Comparison of ENCODE assay signal across 1 cellular context in genomic region chr11:93570759-93571413, GRCh38.
TF ChIP-seq lines count a peak whose summit lies in the region.

No MANE protein-coding gene starts in this region.

TF ChIP-seq in HepG2, 621 proteins besides CTCF, POLR2A, EP300 and RAD21 (continued from another document and continues in another):
- TF ChIP-seq ZBTB49 (CRISPR knock-in tag; IDR thresholded peaks at IDR 0.05; ENCODE audit: borderline replicate concordance) (no peak), MBNL3 (CRISPR knock-in tag; conservative IDR thresholded peaks at IDR 0.05) (no peak), ZNF317 (CRISPR knock-in tag; IDR thresholded peaks at IDR 0.05) (0 out of 2 replicates have a peak, but pooled peaks have one; percentile 62), ATF1 (CRISPR knock-in tag; IDR thresholded peaks at IDR 0.05) (peak; percentile 76), CBX5 (CRISPR knock-in tag; IDR thresholded peaks at IDR 0.05; ENCODE audit: borderline replicate concordance) (peak; percentile 64; the same call in 1 of the 2 replicates), FUBP1 (CRISPR knock-in tag; IDR thresholded peaks at IDR 0.05; ENCODE audit: borderline replicate concordance) (no peak), KDM4B (CRISPR knock-in tag; IDR thresholded peaks at IDR 0.05) (no peak), SALL2 (CRISPR knock-in tag; IDR thresholded peaks at IDR 0.05) (no peak), ZNF30 (CRISPR knock-in tag; IDR thresholded peaks at IDR 0.05) (no peak), ELF3 (CRISPR knock-in tag; IDR thresholded peaks at IDR 0.05) (peak; percentile 64), MIER2 (CRISPR knock-in tag; IDR thresholded peaks at IDR 0.05) (peak; percentile 53; the same call in 1 of the 2 replicates), TRIM24 (CRISPR knock-in tag; IDR thresholded peaks at IDR 0.05) (no peak), YEATS2 (CRISPR knock-in tag; IDR thresholded peaks at IDR 0.05; ENCODE audit: borderline replicate concordance) (peak; percentile 63; the same call in 1 of the 2 replicates), FOXK1 (CRISPR knock-in tag; IDR thresholded peaks at IDR 0.05; ENCODE audit: borderline replicate concordance, low read depth) (peak; percentile 74; the same call in 1 of the 2 replicates), PAF1 (CRISPR knock-in tag; IDR thresholded peaks at IDR 0.05) (no peak), ZNF121 (CRISPR knock-in tag; IDR thresholded peaks at IDR 0.05) (no peak), PHF21A (CRISPR knock-in tag; IDR thresholded peaks at IDR 0.05) (peak; percentile 71), FLYWCH1 (CRISPR knock-in tag; IDR thresholded peaks at IDR 0.05) (no peak), SAFB2 (CRISPR knock-in tag; IDR thresholded peaks at IDR 0.05; ENCODE audit: borderline replicate concordance, low read depth) (no peak), DNMT1 (CRISPR knock-in tag; IDR thresholded peaks at IDR 0.05) (no peak), HOMEZ (CRISPR knock-in tag; IDR thresholded peaks at IDR 0.05; ENCODE audit: low read depth) (peak; percentile 90), JUND (CRISPR knock-in tag; IDR thresholded peaks at IDR 0.05) (peak; percentile 79; the same call in 1 of the 2 replicates), USF2 (IDR thresholded peaks at IDR 0.05; ENCODE audit: low read depth, low read length) (no peak), USF2 (CRISPR knock-in tag; IDR thresholded peaks at IDR 0.05; ENCODE audit: borderline replicate concordance) (no peak), SOX13 (IDR thresholded peaks at IDR 0.05) (no peak), SOX13 (CRISPR knock-in tag; conservative IDR thresholded peaks at IDR 0.05 in 1 of 2, IDR thresholded peaks at IDR 0.05 in 1 of 2) (peak in 1 of 2 experiments; percentile 67; a peak in 2 of 4 replicates), ZNF441 (CRISPR knock-in tag; IDR thresholded peaks at IDR 0.05; ENCODE audit: borderline replicate concordance) (0 out of 2 replicates have a peak, but pooled peaks have one; percentile 50), ZNF138 (CRISPR knock-in tag; IDR thresholded peaks at IDR 0.05; ENCODE audit: low read depth) (no peak), GATAD2A (CRISPR knock-in tag; IDR thresholded peaks at IDR 0.05) (peak; percentile 95), HNRNPH1 (optimal IDR thresholded peaks at IDR 0.05; ENCODE audit: low read depth, low read length) (no peak), ZNF496 (CRISPR knock-in tag; IDR thresholded peaks at IDR 0.05; ENCODE audit: insufficient replicate concordance) (no peak), AFF4 (CRISPR knock-in tag; IDR thresholded peaks at IDR 0.05) (no peak), RBM22 (optimal IDR thresholded peaks at IDR 0.05; ENCODE audit: low read length) (no peak), ZNF530 (CRISPR knock-in tag; IDR thresholded peaks at IDR 0.05; ENCODE audit: low read depth) (no peak), ZNF124 (CRISPR knock-in tag; IDR thresholded peaks at IDR 0.05) (0 out of 2 replicates have a peak, but pooled peaks have one; percentile 36)
- TF ChIP-seq, protein P1, sequence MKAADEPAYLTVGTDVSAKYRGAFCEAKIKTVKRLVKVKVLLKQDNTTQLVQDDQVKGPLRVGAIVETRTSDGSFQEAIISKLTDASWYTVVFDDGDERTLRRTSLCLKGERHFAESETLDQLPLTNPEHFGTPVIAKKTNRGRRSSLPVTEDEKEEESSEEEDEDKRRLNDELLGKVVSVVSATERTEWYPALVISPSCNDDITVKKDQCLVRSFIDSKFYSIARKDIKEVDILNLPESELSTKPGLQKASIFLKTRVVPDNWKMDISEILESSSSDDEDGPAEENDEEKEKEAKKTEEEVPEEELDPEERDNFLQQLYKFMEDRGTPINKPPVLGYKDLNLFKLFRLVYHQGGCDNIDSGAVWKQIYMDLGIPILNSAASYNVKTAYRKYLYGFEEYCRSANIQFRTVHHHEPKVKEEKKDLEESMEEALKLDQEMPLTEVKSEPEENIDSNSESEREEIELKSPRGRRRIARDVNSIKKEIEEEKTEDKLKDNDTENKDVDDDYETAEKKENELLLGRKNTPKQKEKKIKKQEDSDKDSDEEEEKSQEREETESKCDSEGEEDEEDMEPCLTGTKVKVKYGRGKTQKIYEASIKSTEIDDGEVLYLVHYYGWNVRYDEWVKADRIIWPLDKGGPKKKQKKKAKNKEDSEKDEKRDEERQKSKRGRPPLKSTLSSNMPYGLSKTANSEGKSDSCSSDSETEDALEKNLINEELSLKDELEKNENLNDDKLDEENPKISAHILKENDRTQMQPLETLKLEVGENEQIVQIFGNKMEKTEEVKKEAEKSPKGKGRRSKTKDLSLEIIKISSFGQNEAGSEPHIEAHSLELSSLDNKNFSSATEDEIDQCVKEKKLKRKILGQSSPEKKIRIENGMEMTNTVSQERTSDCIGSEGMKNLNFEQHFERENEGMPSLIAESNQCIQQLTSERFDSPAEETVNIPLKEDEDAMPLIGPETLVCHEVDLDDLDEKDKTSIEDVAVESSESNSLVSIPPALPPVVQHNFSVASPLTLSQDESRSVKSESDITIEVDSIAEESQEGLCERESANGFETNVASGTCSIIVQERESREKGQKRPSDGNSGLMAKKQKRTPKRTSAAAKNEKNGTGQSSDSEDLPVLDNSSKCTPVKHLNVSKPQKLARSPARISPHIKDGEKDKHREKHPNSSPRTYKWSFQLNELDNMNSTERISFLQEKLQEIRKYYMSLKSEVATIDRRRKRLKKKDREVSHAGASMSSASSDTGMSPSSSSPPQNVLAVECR (CRISPR knock-in tag; IDR thresholded peaks at IDR 0.05; ENCODE audit: borderline replicate concordance), result no peak; the same call in 1 of the 2 replicates
- TF ChIP-seq, protein P2, sequence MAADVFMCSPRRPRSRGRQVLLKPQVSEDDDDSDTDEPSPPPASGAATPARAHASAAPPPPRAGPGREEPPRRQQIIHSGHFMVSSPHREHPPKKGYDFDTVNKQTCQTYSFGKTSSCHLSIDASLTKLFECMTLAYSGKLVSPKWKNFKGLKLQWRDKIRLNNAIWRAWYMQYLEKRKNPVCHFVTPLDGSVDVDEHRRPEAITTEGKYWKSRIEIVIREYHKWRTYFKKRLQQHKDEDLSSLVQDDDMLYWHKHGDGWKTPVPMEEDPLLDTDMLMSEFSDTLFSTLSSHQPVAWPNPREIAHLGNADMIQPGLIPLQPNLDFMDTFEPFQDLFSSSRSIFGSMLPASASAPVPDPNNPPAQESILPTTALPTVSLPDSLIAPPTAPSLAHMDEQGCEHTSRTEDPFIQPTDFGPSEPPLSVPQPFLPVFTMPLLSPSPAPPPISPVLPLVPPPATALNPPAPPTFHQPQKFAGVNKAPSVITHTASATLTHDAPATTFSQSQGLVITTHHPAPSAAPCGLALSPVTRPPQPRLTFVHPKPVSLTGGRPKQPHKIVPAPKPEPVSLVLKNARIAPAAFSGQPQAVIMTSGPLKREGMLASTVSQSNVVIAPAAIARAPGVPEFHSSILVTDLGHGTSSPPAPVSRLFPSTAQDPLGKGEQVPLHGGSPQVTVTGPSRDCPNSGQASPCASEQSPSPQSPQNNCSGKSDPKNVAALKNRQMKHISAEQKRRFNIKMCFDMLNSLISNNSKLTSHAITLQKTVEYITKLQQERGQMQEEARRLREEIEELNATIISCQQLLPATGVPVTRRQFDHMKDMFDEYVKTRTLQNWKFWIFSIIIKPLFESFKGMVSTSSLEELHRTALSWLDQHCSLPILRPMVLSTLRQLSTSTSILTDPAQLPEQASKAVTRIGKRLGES (CRISPR knock-in tag; IDR thresholded peaks at IDR 0.05; ENCODE audit: borderline replicate concordance), result no peak
- TF ChIP-seq, protein P3, sequence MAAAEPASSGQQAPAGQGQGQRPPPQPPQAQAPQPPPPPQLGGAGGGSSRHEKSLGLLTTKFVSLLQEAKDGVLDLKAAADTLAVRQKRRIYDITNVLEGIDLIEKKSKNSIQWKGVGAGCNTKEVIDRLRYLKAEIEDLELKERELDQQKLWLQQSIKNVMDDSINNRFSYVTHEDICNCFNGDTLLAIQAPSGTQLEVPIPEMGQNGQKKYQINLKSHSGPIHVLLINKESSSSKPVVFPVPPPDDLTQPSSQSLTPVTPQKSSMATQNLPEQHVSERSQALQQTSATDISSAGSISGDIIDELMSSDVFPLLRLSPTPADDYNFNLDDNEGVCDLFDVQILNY (CRISPR knock-in tag; conservative IDR thresholded peaks at IDR 0.05), result no peak
- TF ChIP-seq, protein P4, sequence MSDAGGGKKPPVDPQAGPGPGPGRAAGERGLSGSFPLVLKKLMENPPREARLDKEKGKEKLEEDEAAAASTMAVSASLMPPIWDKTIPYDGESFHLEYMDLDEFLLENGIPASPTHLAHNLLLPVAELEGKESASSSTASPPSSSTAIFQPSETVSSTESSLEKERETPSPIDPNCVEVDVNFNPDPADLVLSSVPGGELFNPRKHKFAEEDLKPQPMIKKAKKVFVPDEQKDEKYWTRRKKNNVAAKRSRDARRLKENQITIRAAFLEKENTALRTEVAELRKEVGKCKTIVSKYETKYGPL (CRISPR knock-in tag; IDR thresholded peaks at IDR 0.05), result no peak
